Comparison of ENCODE assay signal across 8 cellular contexts in the genomic region with DNA sequence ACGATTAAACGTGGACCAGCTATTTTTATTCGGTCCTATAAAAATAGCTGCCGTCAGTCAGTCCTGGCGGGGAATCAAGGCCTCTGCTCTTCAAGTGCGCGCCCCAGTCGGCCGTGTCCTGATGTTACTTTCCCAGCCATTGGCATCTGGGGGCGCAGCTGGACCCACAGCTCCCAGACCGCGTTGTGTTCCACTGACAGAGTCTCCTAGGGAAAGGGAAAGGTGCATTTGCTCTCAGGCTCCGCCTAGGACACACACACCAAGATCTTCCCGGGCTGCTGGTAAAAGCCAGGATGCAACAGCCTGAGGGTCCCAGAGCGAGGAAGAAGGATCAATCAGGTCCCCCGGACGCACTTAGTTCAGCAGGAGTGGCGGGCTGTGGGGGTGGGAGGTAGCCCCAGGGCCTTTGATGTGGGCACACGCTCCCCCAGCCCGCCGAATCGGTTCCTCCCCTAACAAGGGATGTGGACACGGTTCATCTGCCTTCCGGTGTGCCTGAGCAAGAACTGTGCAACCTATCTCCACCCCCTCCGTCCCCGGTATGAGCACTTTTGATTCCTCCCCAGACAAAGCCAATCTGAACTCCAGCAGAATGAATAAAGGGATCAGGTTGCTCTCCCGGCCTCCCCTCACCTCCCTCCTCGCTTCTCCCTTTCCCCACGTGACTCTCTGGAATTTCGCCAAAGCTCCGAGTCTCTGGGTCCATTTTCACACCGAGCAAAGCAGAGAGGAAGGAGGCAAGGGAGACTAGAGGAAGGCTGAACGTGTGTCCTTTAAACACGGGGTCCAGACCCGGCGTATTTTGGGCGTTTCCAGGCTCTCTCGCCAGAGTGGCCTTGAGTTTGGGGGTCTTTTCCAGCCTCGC. TPM values are rescaled to one million over a fixed set of nuclear protein-coding genes. Genes with fewer than 3 reads are reported as not detected.
A peak's percentile ranks its signal among the peaks of the same experiment; 100 is the strongest.
DNase-seq lines count a peak whose midpoint lies in the region; ATAC-seq, FAIRE-seq and TF ChIP-seq lines count a peak whose summit lies in the region.

No MANE protein-coding gene starts in this region.

- BruUV-seq in GM12878 (replicated peaks; lab: Mats Ljungman, UMichigan) = no TSS peak

- no peaks in the 10 kb centered on the region for H4K20me1 ChIP-seq in OCI-LY3 (ENCODE audit: insufficient read depth, low read length)
- H4K20me1 ChIP-seq in GM12878 (ENCODE audit: control insufficient read depth, insufficient read depth) = no peaks in the 10 kb centered on the region

- H3K27ac ChIP-seq in OCI-LY3 (ENCODE audit: low read length) (no peak overlapping the region), GM12878 (ENCODE audit: control insufficient read depth, insufficient read depth) (no peak overlapping the region), iPS DF 6.9 (ENCODE audit: low read length) (no peak overlapping the region), rectal smooth muscle tissue (ENCODE audit: low read depth, low read length) (peak overlapping the region; percentile 65)

- ATAC-seq in GM12878 = peak; percentile 82
- no peak for ATAC-seq in activated CD4-positive, CD25-positive, alpha-beta regulatory T cell treated with anti-CD3 and anti-CD28 coated beads, Interleukin-2, amount 50 U/mL, for 24 hours

- no peak for FAIRE-seq in GM12878 (lab: Jason Lieb, UNC)

- WGBS in GM12878 (ENCODE audit: insufficient coverage, insufficient replicate concordance, low lambda C conversion rate, missing lambda C conversion rate) = 10% methylated on average over 38 of the region's 39 CpGs
- no CpG with 5 or more reads among the region's 39 CpGs for WGBS in iPS DF 6.9 (ENCODE audit: insufficient coverage, insufficient read length)

- no peak for TF ChIP-seq RAD21 in GM12878 (IDR thresholded peaks at IDR 0.05; ENCODE audit: insufficient read depth, low read depth, low read length)

- H3K4me1 ChIP-seq in OCI-LY3 (ENCODE audit: low read length) (peaks cover 10% of the 10 kb centered on the region), GM12878 (ENCODE audit: control insufficient read depth, insufficient read depth, low read length) (peaks cover 12% of the 10 kb centered on the region; the same call in 1 of the 2 replicates), iPS DF 6.9 (ENCODE audit: control insufficient read depth, insufficient read depth, low read length) (no peaks in the 10 kb centered on the region), rectal smooth muscle tissue (ENCODE audit: control insufficient read depth, insufficient read depth, low read length) (peaks cover 5% of the 10 kb centered on the region)

- in situ Hi-C loops in GM12878 (cut with MboI) = no loop called here

- peak; percentile 39 for DNase-seq in D341Med (ENCODE audit: low spot score)
- peak; percentile 65 for DNase-seq in GM20000 (ENCODE audit: low spot score)
- peak; percentile 46 for DNase-seq in HS-5 (ENCODE audit: low read depth)
- no peak for DNase-seq in GM12878 (ENCODE audit: low read depth, low spot score)
- DNase-seq in iPS DF 6.9 (ENCODE audit: low read depth, low spot score) = peak; percentile 63

- H3K27me3 ChIP-seq in OCI-LY3 (ENCODE audit: low read depth, low read length) (peaks cover 24% of the 10 kb centered on the region), GM12878 (replicated peaks in 1 of 2; ENCODE audit: control insufficient read depth in 2 of 2, insufficient read depth in 2 of 2, low read length in 1 of 2) (peaks cover 0 to 35% of the 10 kb centered on the region in 2 experiments; a peak in 3 of 4 replicates), iPS DF 6.9 (ENCODE audit: control insufficient read depth, insufficient read depth, low read length) (no peaks in the 10 kb centered on the region), rectal smooth muscle tissue (ENCODE audit: control insufficient read depth, insufficient read depth, low read length) (peaks cover 5% of the 10 kb centered on the region)

- no peaks in the 10 kb centered on the region for H3K36me3 ChIP-seq in OCI-LY3 (replicated peaks; ENCODE audit: low read depth, low read length)
- H3K36me3 ChIP-seq in GM12878 (ENCODE audit: control insufficient read depth in 2 of 2, insufficient read depth in 2 of 2, low read length in 1 of 2) = no peaks in the 10 kb centered on the region
- H3K36me3 ChIP-seq in iPS DF 6.9 (ENCODE audit: control insufficient read depth, insufficient read depth, low read length) = no peaks in the 10 kb centered on the region
- H3K36me3 ChIP-seq in rectal smooth muscle tissue (ENCODE audit: control insufficient read depth, insufficient read depth, low read length) = no peaks in the 10 kb centered on the region

- POLR2A ChIA-PET in GM12878 (lab: Charles Lee) = no interaction called here

- RAD21 ChIA-PET in GM12878 (lab: Charles Lee; ENCODE audit: unreplicated experiment) = interaction anchor here (0.9 to 2.2 kb wide), 11 partner anchors 62 to 807 kb away, joined by 3 to 6 read pairs (median 4); no protein-coding TSS in a partner anchor

- TF ChIP-seq POLR2A in GM12878 (IDR thresholded peaks at IDR 0.05; ENCODE audit: low read depth, low read length) = no peak

- H3K79me2 ChIP-seq in OCI-LY3 (ENCODE audit: low read length) (no peaks in the 10 kb centered on the region), GM12878 (ENCODE audit: control insufficient read depth, insufficient read depth, low read length) (no peaks in the 10 kb centered on the region)

- SMC1A ChIA-PET in GM12878 (lab: Charles Lee; ENCODE audit: uncharacterized antibody, unreplicated experiment) = interaction anchor here (1.0 kb wide), 1 partner anchor 111 kb away, joined by 3 read pairs; no protein-coding TSS in a partner anchor

- H3K4me3 ChIP-seq in OCI-LY3 (ENCODE audit: low read length) (peak overlapping the region; percentile 87), GM12878 (peak overlapping the region; percentile 63), iPS DF 6.9 (ENCODE audit: low read length) (peak overlapping the region; percentile 77; the same call in 1 of the 2 replicates), rectal smooth muscle tissue (ENCODE audit: low read length) (peak overlapping the region; percentile 64)

- CTCF ChIA-PET in GM12878 (lab: Yijun Ruan, JAX) = interaction anchor here (0.9 to 1.6 kb wide), 6 partner anchors 12 to 537 kb away, joined by 3 to 5 read pairs (median 3); no protein-coding TSS in a partner anchor

- H3K4me2 ChIP-seq in OCI-LY3 (ENCODE audit: low read length) = peak overlapping the region; percentile 81
- H3K4me2 ChIP-seq in GM12878 (ENCODE audit: control insufficient read depth, insufficient read depth) = peak overlapping the region; percentile 93

- intact Hi-C loops in GM12878 (cut with micrococcal nuclease; ENCODE audit: unreplicated experiment) = loop anchor here (5.0 to 10.0 kb wide), 4 partner anchors 508 to 806 kb away; no protein-coding TSS in a partner anchor

- H2AFZ ChIP-seq in OCI-LY3 (ENCODE audit: low read depth, low read length) (peak overlapping the region; percentile 54), GM12878 (ENCODE audit: control insufficient read depth, low read depth, low read length) (peak overlapping the region; percentile 20)

- TF ChIP-seq CTCF in GM20000 (IDR thresholded peaks at IDR 0.05; ENCODE audit: extremely low read depth, missing control alignments) (no peak), OCI-LY3 (IDR thresholded peaks at IDR 0.05; ENCODE audit: low read depth, low read length) (no peak), GM12878 (IDR thresholded peaks at IDR 0.05 in 2 of 3, conservative IDR thresholded peaks at IDR 0.05 in 1 of 3; ENCODE audit: control insufficient read depth in 2 of 3, extremely low read depth in 1 of 3, insufficient read depth in 1 of 3, low read depth in 3 of 3, low read length in 3 of 3) (no peak)

- H3K9me3 ChIP-seq in OCI-LY3 (ENCODE audit: insufficient read depth, low read length) = no peaks in the 10 kb centered on the region
- no peaks in the 10 kb centered on the region for H3K9me3 ChIP-seq in GM12878 (replicated peaks; ENCODE audit: control insufficient read depth, insufficient read depth, low read length)
- no peaks in the 10 kb centered on the region for H3K9me3 ChIP-seq in iPS DF 6.9 (ENCODE audit: control insufficient read depth, insufficient read depth, low read length)

- TF ChIP-seq EP300 in GM12878 (IDR thresholded peaks at IDR 0.05; ENCODE audit: borderline replicate concordance in 1 of 2, control insufficient read depth in 1 of 2, low read depth in 2 of 2, low read length in 2 of 2) = no peak

- H3K9ac ChIP-seq in OCI-LY3 (ENCODE audit: low read length) (peak overlapping the region; percentile 51), GM12878 (ENCODE audit: control insufficient read depth, insufficient read depth, low read length) (no peak overlapping the region; the same call in 1 of the 2 replicates), rectal smooth muscle tissue (ENCODE audit: low read length) (no peak overlapping the region)

TF ChIP-seq in GM12878, 131 proteins besides CTCF, POLR2A, EP300 and RAD21 (continues in another document):
- peak; percentile 76 for TF ChIP-seq IKZF1 (conservative IDR thresholded peaks at IDR 0.05)
- TF ChIP-seq MTA2 (IDR thresholded peaks at IDR 0.05; ENCODE audit: low read depth) = 0 out of 2 replicates have a peak, but pooled peaks have one; percentile 25
- TF ChIP-seq BMI1 (IDR thresholded peaks at IDR 0.05; ENCODE audit: borderline replicate concordance) = no peak
- no peak for TF ChIP-seq CBX5 (IDR thresholded peaks at IDR 0.05; ENCODE audit: low read depth)
- TF ChIP-seq RAD51 (IDR thresholded peaks at IDR 0.05) = peak; percentile 59; the same call in 1 of the 2 replicates
- peak; percentile 67 for TF ChIP-seq DPF2 (IDR thresholded peaks at IDR 0.05)

RNA-seq across cellular contexts. Expression of a gene that starts 0.6 kb away (rescaled TPM):
- 71.6 and 71.8 TPM in 2 replicates for total RNA-seq in GM12878 (2013; cell fraction: nucleolus; rRNA removed)
- 0.45 and 0.54 TPM in 2 replicates for total RNA-seq in GM12878 (2014; rRNA removed)
- 0.22 and 0.28 TPM in 2 replicates for total RNA-seq in GM12878 (2014; rRNA removed; fragmentation: Illumina TruSeq; extraction: Trizol)
- 0.66 and 0.97 TPM in 2 replicates for total RNA-seq in GM12878 (2021)
- polyA plus RNA-seq in GM12878 (2011; ENCODE audit: low read depth) = not detected
- 8.9 and 11.7 TPM in 2 replicates for polyA plus RNA-seq in GM12878 (2011; rRNA removed)
- 8.9 and 11.6 TPM in 2 replicates for polyA plus RNA-seq in GM12878 (2011; cell fraction: cytosol; rRNA removed)
- 32.1 and 38.5 TPM in 2 replicates for polyA plus RNA-seq in GM12878 (2011; cell fraction: nucleus; rRNA removed)
- polyA plus RNA-seq in GM12878 (2012) = 0.03 and 0.04 TPM in 2 replicates
- 0.35 TPM in 2 replicates for polyA plus RNA-seq in GM12878 (2014; fragmentation: Illumina TruSeq; extraction: Trizol)
- polyA plus RNA-seq in GM12878 (2014; fragmentation: Nextera tagmentation; extraction: Ambion mirVana) = under 1 TPM; 0.13 TPM
- polyA plus RNA-seq in GM12878 (2014; rRNA removed) = 0.12 and 0.49 TPM in 2 replicates
- polyA plus RNA-seq in GM12878 (2016; fragmentation: Nextera tagmentation; extraction: Ambion mirVana) = under 1 TPM; 0.08 to 0.17 TPM
- 55.2 and 61.7 TPM in 2 replicates for polyA minus RNA-seq in GM12878 (2011; rRNA and poly(A)+ RNA removed)
- polyA minus RNA-seq in GM12878 (2011; cell fraction: cytosol; rRNA and poly(A)+ RNA removed) = 10.8 and 14.7 TPM in 2 replicates
- polyA minus RNA-seq in GM12878 (2011; cell fraction: nucleus; rRNA and poly(A)+ RNA removed) = 89.3 and 122 TPM in 2 replicates
